Comparison of ENCODE assay signal across 8 cellular contexts in the genomic region with DNA sequence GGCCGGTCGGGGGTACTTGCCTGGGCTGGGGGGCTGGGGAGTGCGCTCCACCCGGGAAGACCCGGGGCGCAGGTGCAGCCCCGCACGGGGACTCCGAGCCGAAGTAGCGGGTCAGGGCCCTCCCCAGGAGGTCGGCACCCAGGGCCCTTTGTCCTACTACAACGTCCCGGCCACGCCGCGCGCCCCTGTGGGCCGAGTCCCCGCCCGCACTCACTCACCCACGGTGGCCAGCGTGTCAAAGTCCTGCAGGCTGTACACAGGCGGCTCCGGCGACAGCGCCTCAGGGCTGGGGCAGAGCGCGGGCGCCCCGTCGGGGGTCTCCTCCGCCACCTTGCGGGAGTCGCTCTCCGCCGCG. TPM values are rescaled to one million over a fixed set of nuclear protein-coding genes. Genes with fewer than 3 reads are reported as not detected.
DNase-seq lines count a peak whose midpoint lies in the region; ATAC-seq and TF ChIP-seq lines count a peak whose summit lies in the region.

No MANE protein-coding gene starts in this region.

- 0% methylated on average over 5 of the region's 38 CpGs; no CpG with 5 or more reads in 1 of the 2 experiments for WGBS in GM23248 (ENCODE audit: low coverage in 1 of 2, low lambda C conversion rate in 2 of 2, missing lambda C conversion rate in 2 of 2), 2 experiments
- 1% methylated on average over 38 of the region's 38 CpGs for WGBS in ectodermal cell, 2 experiments

- H3K9me3 ChIP-seq in GM23248 (ENCODE audit: low read depth) (no peaks in the 10 kb centered on the region), ectodermal cell (ENCODE audit: control insufficient read depth, low read length) (no peaks in the 10 kb centered on the region), neural cell (ENCODE audit: low read length) (no peaks in the 10 kb centered on the region)

- H3K4me3 ChIP-seq in GM23248: peak overlapping the region; percentile 81
- H3K4me3 ChIP-seq in NB4 (ENCODE audit: low read depth, low read length): peak overlapping the region; percentile 60
- H3K4me3 ChIP-seq in ectodermal cell (ENCODE audit: insufficient read depth, low read depth, low read length): peak overlapping the region; percentile 57
- H3K4me3 ChIP-seq in neural cell (ENCODE audit: low read length): peak overlapping the region; percentile 75

- H3K4me1 ChIP-seq in GM23248 (ENCODE audit: insufficient read depth): no peaks in the 10 kb centered on the region
- no peaks in the 10 kb centered on the region for H3K4me1 ChIP-seq in ectodermal cell (ENCODE audit: control insufficient read depth, insufficient read depth, low read length)

- no peak overlapping the region for H3K27ac ChIP-seq in GM23248
- no peak overlapping the region for H3K27ac ChIP-seq in ectodermal cell (ENCODE audit: insufficient read depth, low read depth, low read length, poor library complexity, severe bottlenecking)
- H3K27ac ChIP-seq in neural cell (ENCODE audit: low read length): no peak overlapping the region

- H3K4me2 ChIP-seq in GM23248 (ENCODE audit: unreplicated experiment) (peak overlapping the region; percentile 48), neural cell (ENCODE audit: low read length) (no peak overlapping the region)

- TF ChIP-seq POLR2A in NB4 (IDR thresholded peaks at IDR 0.05; ENCODE audit: extremely low read depth, insufficient read length): no peak
- no peak for TF ChIP-seq POLR2A in erythroblast (IDR thresholded peaks at IDR 0.05; ENCODE audit: low read length)

- TF ChIP-seq CTCF in NB4 (IDR thresholded peaks at IDR 0.05; ENCODE audit: low read depth, low read length) (no peak), neural cell (IDR thresholded peaks at IDR 0.05; ENCODE audit: poor library complexity, severe bottlenecking) (no peak)

- no peaks in the 10 kb centered on the region for H3K9me2 ChIP-seq in GM23248 (ENCODE audit: insufficient read depth)
- H3K9me2 ChIP-seq in neural cell (ENCODE audit: insufficient read depth, low read length): no peaks in the 10 kb centered on the region

- ATAC-seq in GM18498 (IDR thresholded peaks at IDR 0.05; ENCODE audit: unreplicated experiment) (peak; percentile 21), GM19463 (IDR thresholded peaks at IDR 0.05; ENCODE audit: unreplicated experiment) (no peak)

- H2AFZ ChIP-seq in GM23248 (peak overlapping the region; percentile 68), neural cell (ENCODE audit: low read depth, low read length) (peak overlapping the region; percentile 40)

- TF ChIP-seq RAD21 in neural cell (conservative IDR thresholded peaks at IDR 0.05): no peak

- H3F3A ChIP-seq in GM23248 (ENCODE audit: insufficient read depth) (no peaks in the 10 kb centered on the region), neural cell (ENCODE audit: insufficient read depth, low read length, poor library complexity, severe bottlenecking) (no peaks in the 10 kb centered on the region)

- no peaks in the 10 kb centered on the region for H4K20me1 ChIP-seq in GM23248 (ENCODE audit: insufficient read depth)
- no peaks in the 10 kb centered on the region for H4K20me1 ChIP-seq in neural cell (ENCODE audit: insufficient read depth)

- no peaks in the 10 kb centered on the region for H3K79me2 ChIP-seq in GM23248 (ENCODE audit: insufficient read depth)
- peaks cover 7% of the 10 kb centered on the region for H3K79me2 ChIP-seq in neural cell (replicated peaks; ENCODE audit: insufficient read depth, low read length)

- no peak for TF ChIP-seq EP300 in neural cell (conservative IDR thresholded peaks at IDR 0.05; ENCODE audit: poor library complexity, severe bottlenecking)

- H3K9ac ChIP-seq in GM23248: peak overlapping the region; percentile 72
- peak overlapping the region; percentile 69 for H3K9ac ChIP-seq in neural cell (ENCODE audit: low read length)

- DNase-seq in GM23248 (no peak), NB4 (ENCODE audit: low read depth) (no peak), HPDE6-E6E7 (ENCODE audit: extremely low spot score) (no peak), erythroblast (lab: John Stamatoyannopoulos, UW) (no peak)

- H3K36me3 ChIP-seq in GM23248 (ENCODE audit: low read depth) (no peaks in the 10 kb centered on the region), ectodermal cell (ENCODE audit: control insufficient read depth, insufficient read depth, low read length) (no peaks in the 10 kb centered on the region), neural cell (ENCODE audit: insufficient read depth, low read length) (no peaks in the 10 kb centered on the region)

- in situ Hi-C loops in GM23248 (cut with MboI): no loop called here

- H3K27me3 ChIP-seq in GM23248 (replicated peaks; ENCODE audit: insufficient read depth) (no peaks in the 10 kb centered on the region), ectodermal cell (ENCODE audit: control insufficient read depth, insufficient read depth, low read length, poor library complexity, severe bottlenecking) (peaks cover 36% of the 10 kb centered on the region), neural cell (ENCODE audit: insufficient read depth, low read depth, low read length) (no peaks in the 10 kb centered on the region)

TF ChIP-seq in neural cell, 6 proteins besides CTCF, POLR2A, EP300 and RAD21:
- TF ChIP-seq, protein P1, sequence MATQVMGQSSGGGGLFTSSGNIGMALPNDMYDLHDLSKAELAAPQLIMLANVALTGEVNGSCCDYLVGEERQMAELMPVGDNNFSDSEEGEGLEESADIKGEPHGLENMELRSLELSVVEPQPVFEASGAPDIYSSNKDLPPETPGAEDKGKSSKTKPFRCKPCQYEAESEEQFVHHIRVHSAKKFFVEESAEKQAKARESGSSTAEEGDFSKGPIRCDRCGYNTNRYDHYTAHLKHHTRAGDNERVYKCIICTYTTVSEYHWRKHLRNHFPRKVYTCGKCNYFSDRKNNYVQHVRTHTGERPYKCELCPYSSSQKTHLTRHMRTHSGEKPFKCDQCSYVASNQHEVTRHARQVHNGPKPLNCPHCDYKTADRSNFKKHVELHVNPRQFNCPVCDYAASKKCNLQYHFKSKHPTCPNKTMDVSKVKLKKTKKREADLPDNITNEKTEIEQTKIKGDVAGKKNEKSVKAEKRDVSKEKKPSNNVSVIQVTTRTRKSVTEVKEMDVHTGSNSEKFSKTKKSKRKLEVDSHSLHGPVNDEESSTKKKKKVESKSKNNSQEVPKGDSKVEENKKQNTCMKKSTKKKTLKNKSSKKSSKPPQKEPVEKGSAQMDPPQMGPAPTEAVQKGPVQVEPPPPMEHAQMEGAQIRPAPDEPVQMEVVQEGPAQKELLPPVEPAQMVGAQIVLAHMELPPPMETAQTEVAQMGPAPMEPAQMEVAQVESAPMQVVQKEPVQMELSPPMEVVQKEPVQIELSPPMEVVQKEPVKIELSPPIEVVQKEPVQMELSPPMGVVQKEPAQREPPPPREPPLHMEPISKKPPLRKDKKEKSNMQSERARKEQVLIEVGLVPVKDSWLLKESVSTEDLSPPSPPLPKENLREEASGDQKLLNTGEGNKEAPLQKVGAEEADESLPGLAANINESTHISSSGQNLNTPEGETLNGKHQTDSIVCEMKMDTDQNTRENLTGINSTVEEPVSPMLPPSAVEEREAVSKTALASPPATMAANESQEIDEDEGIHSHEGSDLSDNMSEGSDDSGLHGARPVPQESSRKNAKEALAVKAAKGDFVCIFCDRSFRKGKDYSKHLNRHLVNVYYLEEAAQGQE (IDR thresholded peaks at IDR 0.05; ENCODE audit: borderline replicate concordance): peak; percentile 9
- no peak for TF ChIP-seq EZH2 (IDR thresholded peaks at IDR 0.05; ENCODE audit: borderline replicate concordance, insufficient read depth, low read length, poor library complexity, severe bottlenecking)

RNA-seq across cellular contexts. Expression of a gene that starts 0.6 kb away (rescaled TPM):
- 10.6 TPM in 2 replicates for total RNA-seq in GM23248 (2014; rRNA removed; shearing (Covaris generic))
- polyA plus RNA-seq in GM23248 (2016; fragmentation: Nextera tagmentation; extraction: Ambion mirVana) (1.2 and 1.7 TPM in 2 replicates), neural cell (23.0 and 27.4 TPM in 2 replicates)
- polyA plus RNA-seq in ectodermal cell (2013, experiment 1 of 4): 21.2 TPM
- 18.3 TPM for polyA plus RNA-seq in ectodermal cell (2013, experiment 2 of 4)
- polyA plus RNA-seq in ectodermal cell (2013, experiment 3 of 4): 16.4 TPM
- 16.0 TPM for polyA plus RNA-seq in ectodermal cell (2013, experiment 4 of 4)
- 47.2 and 53.4 TPM in 2 replicates for polyA minus RNA-seq in neural cell
